In the genomic region with DNA sequence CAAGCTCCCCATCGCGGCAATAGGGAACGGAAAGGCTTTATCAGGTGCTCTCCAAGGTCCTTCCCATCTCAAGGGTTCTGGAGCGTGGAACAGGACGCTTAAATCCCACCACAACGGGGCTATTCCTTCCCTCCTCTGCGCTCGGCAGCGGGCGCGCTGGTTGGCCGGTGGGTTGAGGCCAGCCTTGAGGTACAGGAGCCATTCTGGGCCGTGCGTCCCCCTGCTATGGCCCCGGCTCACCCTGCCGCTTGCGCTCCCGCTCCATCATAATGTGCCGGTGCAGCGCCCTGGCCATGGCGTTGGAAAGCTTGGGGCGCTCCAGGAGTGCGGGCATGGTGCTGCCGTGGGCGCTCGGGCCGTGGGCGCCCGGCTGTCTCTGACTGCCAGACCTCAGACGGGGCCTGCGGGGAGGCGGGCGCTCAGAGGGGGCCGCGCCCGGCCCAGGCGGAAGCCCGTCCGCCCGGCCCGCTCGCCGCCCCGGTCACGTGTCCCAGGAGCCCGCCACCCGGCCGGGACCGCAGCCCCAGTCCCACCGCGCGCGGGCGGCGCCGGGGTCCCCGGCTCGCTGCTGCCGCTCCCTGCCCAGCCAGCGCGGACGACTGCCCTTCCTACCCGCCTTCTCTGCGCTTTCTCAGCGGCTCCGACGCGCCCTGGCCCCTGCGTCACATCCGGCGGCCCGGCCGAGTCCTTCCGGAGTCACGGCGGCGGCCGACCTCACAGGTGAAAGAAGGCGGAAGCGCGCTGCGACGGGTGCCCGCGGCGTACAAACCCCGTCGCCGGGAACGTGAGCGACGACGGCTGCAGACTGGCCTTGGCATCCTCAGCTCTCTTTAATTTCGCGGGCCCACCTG, we compare ENCODE assay signal across 1 cellular context.
TF ChIP-seq lines count a peak whose summit lies in the region.

A gene with protein sequence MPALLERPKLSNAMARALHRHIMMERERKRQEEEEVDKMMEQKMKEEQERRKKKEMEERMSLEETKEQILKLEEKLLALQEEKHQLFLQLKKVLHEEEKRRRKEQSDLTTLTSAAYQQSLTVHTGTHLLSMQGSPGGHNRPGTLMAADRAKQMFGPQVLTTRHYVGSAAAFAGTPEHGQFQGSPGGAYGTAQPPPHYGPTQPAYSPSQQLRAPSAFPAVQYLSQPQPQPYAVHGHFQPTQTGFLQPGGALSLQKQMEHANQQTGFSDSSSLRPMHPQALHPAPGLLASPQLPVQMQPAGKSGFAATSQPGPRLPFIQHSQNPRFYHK (minus strand): TSS at position 642 of the 851 bp plus-strand sequence. CDS start 308 bp downstream, at position 334.

TF ChIP-seq in HepG2, 621 proteins besides CTCF, POLR2A, EP300 and RAD21 (continued from another document):
- TF ChIP-seq, protein P1, sequence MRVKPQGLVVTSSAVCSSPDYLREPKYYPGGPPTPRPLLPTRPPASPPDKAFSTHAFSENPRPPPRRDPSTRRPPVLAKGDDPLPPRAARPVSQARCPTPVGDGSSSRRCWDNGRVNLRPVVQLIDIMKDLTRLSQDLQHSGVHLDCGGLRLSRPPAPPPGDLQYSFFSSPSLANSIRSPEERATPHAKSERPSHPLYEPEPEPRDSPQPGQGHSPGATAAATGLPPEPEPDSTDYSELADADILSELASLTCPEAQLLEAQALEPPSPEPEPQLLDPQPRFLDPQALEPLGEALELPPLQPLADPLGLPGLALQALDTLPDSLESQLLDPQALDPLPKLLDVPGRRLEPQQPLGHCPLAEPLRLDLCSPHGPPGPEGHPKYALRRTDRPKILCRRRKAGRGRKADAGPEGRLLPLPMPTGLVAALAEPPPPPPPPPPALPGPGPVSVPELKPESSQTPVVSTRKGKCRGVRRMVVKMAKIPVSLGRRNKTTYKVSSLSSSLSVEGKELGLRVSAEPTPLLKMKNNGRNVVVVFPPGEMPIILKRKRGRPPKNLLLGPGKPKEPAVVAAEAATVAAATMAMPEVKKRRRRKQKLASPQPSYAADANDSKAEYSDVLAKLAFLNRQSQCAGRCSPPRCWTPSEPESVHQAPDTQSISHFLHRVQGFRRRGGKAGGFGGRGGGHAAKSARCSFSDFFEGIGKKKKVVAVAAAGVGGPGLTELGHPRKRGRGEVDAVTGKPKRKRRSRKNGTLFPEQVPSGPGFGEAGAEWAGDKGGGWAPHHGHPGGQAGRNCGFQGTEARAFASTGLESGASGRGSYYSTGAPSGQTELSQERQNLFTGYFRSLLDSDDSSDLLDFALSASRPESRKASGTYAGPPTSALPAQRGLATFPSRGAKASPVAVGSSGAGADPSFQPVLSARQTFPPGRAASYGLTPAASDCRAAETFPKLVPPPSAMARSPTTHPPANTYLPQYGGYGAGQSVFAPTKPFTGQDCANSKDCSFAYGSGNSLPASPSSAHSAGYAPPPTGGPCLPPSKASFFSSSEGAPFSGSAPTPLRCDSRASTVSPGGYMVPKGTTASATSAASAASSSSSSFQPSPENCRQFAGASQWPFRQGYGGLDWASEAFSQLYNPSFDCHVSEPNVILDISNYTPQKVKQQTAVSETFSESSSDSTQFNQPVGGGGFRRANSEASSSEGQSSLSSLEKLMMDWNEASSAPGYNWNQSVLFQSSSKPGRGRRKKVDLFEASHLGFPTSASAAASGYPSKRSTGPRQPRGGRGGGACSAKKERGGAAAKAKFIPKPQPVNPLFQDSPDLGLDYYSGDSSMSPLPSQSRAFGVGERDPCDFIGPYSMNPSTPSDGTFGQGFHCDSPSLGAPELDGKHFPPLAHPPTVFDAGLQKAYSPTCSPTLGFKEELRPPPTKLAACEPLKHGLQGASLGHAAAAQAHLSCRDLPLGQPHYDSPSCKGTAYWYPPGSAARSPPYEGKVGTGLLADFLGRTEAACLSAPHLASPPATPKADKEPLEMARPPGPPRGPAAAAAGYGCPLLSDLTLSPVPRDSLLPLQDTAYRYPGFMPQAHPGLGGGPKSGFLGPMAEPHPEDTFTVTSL (CRISPR knock-in tag; IDR thresholded peaks at IDR 0.05; ENCODE audit: borderline replicate concordance): no peak
- TF ChIP-seq PRPF4 (IDR thresholded peaks at IDR 0.05; ENCODE audit: low read depth, low read length, poor library complexity, severe bottlenecking) (no peak), RCOR2 (CRISPR knock-in tag; IDR thresholded peaks at IDR 0.05) (no peak), REL (CRISPR knock-in tag; conservative IDR thresholded peaks at IDR 0.05) (peak; percentile 69; the same call in 1 of the 2 replicates), ZKSCAN1 (IDR thresholded peaks at IDR 0.05; ENCODE audit: low read length) (no peak), GTF3A (CRISPR knock-in tag; conservative IDR thresholded peaks at IDR 0.05) (peak; percentile 68; the same call in 1 of the 2 replicates), HNRNPUL1 (IDR thresholded peaks at IDR 0.05; ENCODE audit: low read depth, low read length) (no peak), NFIC (IDR thresholded peaks at IDR 0.05; ENCODE audit: low read length) (no peak), ZFP1 (CRISPR knock-in tag; IDR thresholded peaks at IDR 0.05) (no peak), TOPORS (CRISPR knock-in tag; IDR thresholded peaks at IDR 0.05) (peak; percentile 93), ZNF124 (CRISPR knock-in tag; IDR thresholded peaks at IDR 0.05) (no peak), MIER2 (CRISPR knock-in tag; IDR thresholded peaks at IDR 0.05) (peak; percentile 86), ZFP36L2 (CRISPR knock-in tag; IDR thresholded peaks at IDR 0.05) (no peak), ZBTB7B (CRISPR knock-in tag; IDR thresholded peaks at IDR 0.05) (0 out of 2 replicates have a peak, but pooled peaks have one; percentile 26), PTBP1 (IDR thresholded peaks at IDR 0.05; ENCODE audit: low read depth, low read length, poor library complexity, severe bottlenecking) (no peak), ZNF703 (CRISPR knock-in tag; IDR thresholded peaks at IDR 0.05; ENCODE audit: borderline replicate concordance) (no peak)
- TF ChIP-seq, protein P2, sequence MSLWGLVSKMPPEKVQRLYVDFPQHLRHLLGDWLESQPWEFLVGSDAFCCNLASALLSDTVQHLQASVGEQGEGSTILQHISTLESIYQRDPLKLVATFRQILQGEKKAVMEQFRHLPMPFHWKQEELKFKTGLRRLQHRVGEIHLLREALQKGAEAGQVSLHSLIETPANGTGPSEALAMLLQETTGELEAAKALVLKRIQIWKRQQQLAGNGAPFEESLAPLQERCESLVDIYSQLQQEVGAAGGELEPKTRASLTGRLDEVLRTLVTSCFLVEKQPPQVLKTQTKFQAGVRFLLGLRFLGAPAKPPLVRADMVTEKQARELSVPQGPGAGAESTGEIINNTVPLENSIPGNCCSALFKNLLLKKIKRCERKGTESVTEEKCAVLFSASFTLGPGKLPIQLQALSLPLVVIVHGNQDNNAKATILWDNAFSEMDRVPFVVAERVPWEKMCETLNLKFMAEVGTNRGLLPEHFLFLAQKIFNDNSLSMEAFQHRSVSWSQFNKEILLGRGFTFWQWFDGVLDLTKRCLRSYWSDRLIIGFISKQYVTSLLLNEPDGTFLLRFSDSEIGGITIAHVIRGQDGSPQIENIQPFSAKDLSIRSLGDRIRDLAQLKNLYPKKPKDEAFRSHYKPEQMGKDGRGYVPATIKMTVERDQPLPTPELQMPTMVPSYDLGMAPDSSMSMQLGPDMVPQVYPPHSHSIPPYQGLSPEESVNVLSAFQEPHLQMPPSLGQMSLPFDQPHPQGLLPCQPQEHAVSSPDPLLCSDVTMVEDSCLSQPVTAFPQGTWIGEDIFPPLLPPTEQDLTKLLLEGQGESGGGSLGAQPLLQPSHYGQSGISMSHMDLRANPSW (CRISPR knock-in tag; IDR thresholded peaks at IDR 0.05; ENCODE audit: borderline replicate concordance): no peak; the same call in 1 of the 2 replicates
- TF ChIP-seq, protein P3, sequence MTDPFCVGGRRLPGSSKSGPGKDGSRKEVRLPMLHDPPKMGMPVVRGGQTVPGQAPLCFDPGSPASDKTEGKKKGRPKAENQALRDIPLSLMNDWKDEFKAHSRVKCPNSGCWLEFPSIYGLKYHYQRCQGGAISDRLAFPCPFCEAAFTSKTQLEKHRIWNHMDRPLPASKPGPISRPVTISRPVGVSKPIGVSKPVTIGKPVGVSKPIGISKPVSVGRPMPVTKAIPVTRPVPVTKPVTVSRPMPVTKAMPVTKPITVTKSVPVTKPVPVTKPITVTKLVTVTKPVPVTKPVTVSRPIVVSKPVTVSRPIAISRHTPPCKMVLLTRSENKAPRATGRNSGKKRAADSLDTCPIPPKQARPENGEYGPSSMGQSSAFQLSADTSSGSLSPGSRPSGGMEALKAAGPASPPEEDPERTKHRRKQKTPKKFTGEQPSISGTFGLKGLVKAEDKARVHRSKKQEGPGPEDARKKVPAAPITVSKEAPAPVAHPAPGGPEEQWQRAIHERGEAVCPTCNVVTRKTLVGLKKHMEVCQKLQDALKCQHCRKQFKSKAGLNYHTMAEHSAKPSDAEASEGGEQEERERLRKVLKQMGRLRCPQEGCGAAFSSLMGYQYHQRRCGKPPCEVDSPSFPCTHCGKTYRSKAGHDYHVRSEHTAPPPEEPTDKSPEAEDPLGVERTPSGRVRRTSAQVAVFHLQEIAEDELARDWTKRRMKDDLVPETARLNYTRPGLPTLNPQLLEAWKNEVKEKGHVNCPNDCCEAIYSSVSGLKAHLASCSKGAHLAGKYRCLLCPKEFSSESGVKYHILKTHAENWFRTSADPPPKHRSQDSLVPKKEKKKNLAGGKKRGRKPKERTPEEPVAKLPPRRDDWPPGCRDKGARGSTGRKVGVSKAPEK (CRISPR knock-in tag; IDR thresholded peaks at IDR 0.05; ENCODE audit: borderline replicate concordance): no peak
- TF ChIP-seq, protein P4, sequence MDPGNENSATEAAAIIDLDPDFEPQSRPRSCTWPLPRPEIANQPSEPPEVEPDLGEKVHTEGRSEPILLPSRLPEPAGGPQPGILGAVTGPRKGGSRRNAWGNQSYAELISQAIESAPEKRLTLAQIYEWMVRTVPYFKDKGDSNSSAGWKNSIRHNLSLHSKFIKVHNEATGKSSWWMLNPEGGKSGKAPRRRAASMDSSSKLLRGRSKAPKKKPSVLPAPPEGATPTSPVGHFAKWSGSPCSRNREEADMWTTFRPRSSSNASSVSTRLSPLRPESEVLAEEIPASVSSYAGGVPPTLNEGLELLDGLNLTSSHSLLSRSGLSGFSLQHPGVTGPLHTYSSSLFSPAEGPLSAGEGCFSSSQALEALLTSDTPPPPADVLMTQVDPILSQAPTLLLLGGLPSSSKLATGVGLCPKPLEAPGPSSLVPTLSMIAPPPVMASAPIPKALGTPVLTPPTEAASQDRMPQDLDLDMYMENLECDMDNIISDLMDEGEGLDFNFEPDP (CRISPR knock-in tag; conservative IDR thresholded peaks at IDR 0.05): no peak
